Comparison of ENCODE assay signal across 1 cellular context in genomic region chr6:75708334-75708733, GRCh38.
TF ChIP-seq lines count a peak whose summit lies in the region.

No MANE protein-coding gene starts in this region.

TF ChIP-seq in HepG2, 621 proteins besides CTCF, POLR2A, EP300 and RAD21 (continued from another document):
- TF ChIP-seq ZMYM4 (CRISPR knock-in tag; IDR thresholded peaks at IDR 0.05) (0 out of 2 replicates have a peak, but pooled peaks have one; percentile 31), ZNF644 (CRISPR knock-in tag; IDR thresholded peaks at IDR 0.05; ENCODE audit: low read depth) (peak; percentile 18; the same call in 1 of the 2 replicates), CEBPB (IDR thresholded peaks at IDR 0.05; ENCODE audit: borderline replicate concordance, low read depth, low read length) (peak; percentile 49; the same call in 1 of the 2 replicates), RARA (CRISPR knock-in tag; IDR thresholded peaks at IDR 0.05) (peak; percentile 34; the same call in 1 of the 2 replicates), POGZ (CRISPR knock-in tag; IDR thresholded peaks at IDR 0.05) (0 out of 2 replicates have a peak, but pooled peaks have one; percentile 16), ZBTB33 (CRISPR knock-in tag; IDR thresholded peaks at IDR 0.05) (peak; percentile 67), ATF3 (CRISPR knock-in tag; IDR thresholded peaks at IDR 0.05) (0 out of 2 replicates have a peak, but pooled peaks have one; percentile 30)
